Comparison of ENCODE assay signal across 33 cellular contexts in genomic region chr10:112907893-112908292, GRCh38. TPM values are rescaled to one million over a fixed set of nuclear protein-coding genes. Genes with fewer than 3 reads are reported as not detected.
DNase-seq lines count a peak whose midpoint lies in the region; ATAC-seq, FAIRE-seq and TF ChIP-seq lines count a peak whose summit lies in the region.
"Had no signal": no experiment of that assay in that cellular context is flagged by ENCODE, and none has a peak within 500 bp of the region (broad histone marks: within the 10 kb centered on the region; RNA-seq: fewer than 3 reads in every experiment).

No MANE protein-coding gene starts in this region.

- H3K9me2 ChIP-seq in OCI-LY7 (ENCODE audit: insufficient read depth, low read length), result no peaks in the 10 kb centered on the region

- no peak for TF ChIP-seq CTCF in HFFc6 (IDR thresholded peaks at IDR 0.05)
- TF ChIP-seq CTCF in bronchial epithelial cell (IDR thresholded peaks at IDR 0.05; ENCODE audit: insufficient read depth, low read length, severe bottlenecking), result no peak
- no peak for TF ChIP-seq CTCF in OCI-LY7 (conservative IDR thresholded peaks at IDR 0.05; ENCODE audit: low read length)

- no peaks in the 10 kb centered on the region for H3K36me3 ChIP-seq in bronchial epithelial cell (ENCODE audit: control insufficient read depth, insufficient read depth, low read length)
- no peaks in the 10 kb centered on the region for H3K36me3 ChIP-seq in OCI-LY7 (ENCODE audit: insufficient read depth, low read length)
- H3K36me3 ChIP-seq: gastrocnemius medialis, MG63, SJSA1, transverse colon had no signal

- no peaks in the 10 kb centered on the region for H3K36me3 Mint-ChIP-seq in HFFc6 (ENCODE audit: low read depth)

- H3K9me3 ChIP-seq in OCI-LY7 (ENCODE audit: low read length), result no peaks in the 10 kb centered on the region
- H3K9me3 ChIP-seq: gastrocnemius medialis, MG63, SJSA1, transverse colon had no signal

- H3K4me2 ChIP-seq in OCI-LY7 (ENCODE audit: low read length), result no peak overlapping the region

- no peak overlapping the region for H3K27ac Mint-ChIP-seq in HFFc6
- H3K27ac Mint-ChIP-seq: activated CD8-positive, alpha-beta T cell treated with anti-CD3 and anti-CD28 coated beads, Interleukin-2, amount 10 ng/mL, durations not matched to agents 7 days and 5 days; activated naive CD8-positive, alpha-beta T cell; effector memory CD8-positive, alpha-beta T cell had no signal

- CTCF ChIA-PET in HEK293T (lab: Yijun Ruan, JAX), result interaction anchor here (0.7 kb wide), 1 partner anchor 172 kb away, joined by 3 read pairs; no protein-coding TSS in a partner anchor
- CTCF ChIA-PET in OCI-LY7 (lab: Charles Lee; ENCODE audit: unreplicated experiment), result no interaction called here

- FAIRE-seq in bronchial epithelial cell (lab: Jason Lieb, UNC), result peak; percentile 97
- FAIRE-seq: GM12891, islet of Langerhans, TTC549 had no signal

- DNase-seq in Daoy (ENCODE audit: low read depth) (peak; percentile 50), HFFc6 (peak; percentile 49), bronchial epithelial cell (ENCODE audit: low read depth) (no peak), left kidney (ENCODE audit: low read depth, low spot score) (peak; percentile 21), HEK293T (ENCODE audit: extremely low spot score) (no peak), OCI-LY7 (ENCODE audit: low spot score) (no peak)
- DNase-seq: activated CD4-positive, alpha-beta T cell treated with anti-CD3 and anti-CD28 coated beads for 1 hour; activated CD8-positive, alpha-beta T cell treated with anti-CD3 and anti-CD28 coated beads, Interleukin-2, amount 10 ng/mL, durations not matched to agents 7 days and 5 days; activated effector memory CD4-positive, alpha-beta T cell treated with Interleukin-2 at 50 U/mL for 16 hours; aorta; cortex of kidney; DND-41; effector memory CD8-positive, alpha-beta T cell; gastrocnemius medialis; hypothalamus; MG63; NCI-H1417 treated with DMSO at 0.1 percent for 48 hours; NCI-H2081; NCI-H226; NCI-H69; RPMI8226; stimulated activated CD4-positive, alpha-beta T cell treated with anti-CD3 and anti-CD28 coated beads, Interleukin-2, amount 100 ng/mL, for 24 hours; transverse colon had no signal

- no peaks in the 10 kb centered on the region for H3K79me2 ChIP-seq in OCI-LY7 (ENCODE audit: insufficient read depth, low read depth, low read length)
- H3K79me2 ChIP-seq: parathyroid adenoma had no signal

- no TSS peak for BruUV-seq in OCI-LY7 (replicated peaks; lab: Mats Ljungman, UMichigan)

- H3K27me3 Mint-ChIP-seq in HFFc6 (ENCODE audit: insufficient read depth), result peaks cover 7% of the 10 kb centered on the region
- H3K27me3 Mint-ChIP-seq: activated naive CD8-positive, alpha-beta T cell had no signal

- no peak for ATAC-seq in GM21528 (IDR thresholded peaks at IDR 0.05; ENCODE audit: low FRiP score, unreplicated experiment)
- ATAC-seq: activated CD8-positive, alpha-beta T cell treated with anti-CD3 and anti-CD28 coated beads, Interleukin-2, amount 10 ng/mL, durations not matched to agents 7 days and 5 days; effector memory CD8-positive, alpha-beta T cell; esophagus mucosa; gastrocnemius medialis had no signal

- no peaks in the 10 kb centered on the region for H3K9me3 Mint-ChIP-seq in HFFc6
- H3K9me3 Mint-ChIP-seq: effector memory CD8-positive, alpha-beta T cell; neural crest cell had no signal

- no peak overlapping the region for H3K4me3 Mint-ChIP-seq in HFFc6
- H3K4me3 Mint-ChIP-seq: activated CD8-positive, alpha-beta T cell treated with anti-CD3 and anti-CD28 coated beads, Interleukin-2, amount 10 ng/mL, durations not matched to agents 7 days and 5 days; activated naive CD8-positive, alpha-beta T cell; effector memory CD8-positive, alpha-beta T cell; neural crest cell had no signal

- no peaks in the 10 kb centered on the region for H4K20me1 ChIP-seq in OCI-LY7 (ENCODE audit: insufficient read depth, low read length)

- no peaks in the 10 kb centered on the region for H3K27me3 ChIP-seq in bronchial epithelial cell (ENCODE audit: control insufficient read depth, insufficient read depth, low read length)
- H3K27me3 ChIP-seq: gastrocnemius medialis, MG63, SJSA1, transverse colon had no signal

- H3K4me1 Mint-ChIP-seq in HFFc6 (ENCODE audit: low read depth), result peaks cover 12% of the 10 kb centered on the region; the same call in 1 of the 2 replicates

- no peak overlapping the region for H3K27ac ChIP-seq in OCI-LY7 (ENCODE audit: low read depth, low read length, poor library complexity, severe bottlenecking)
- H3K27ac ChIP-seq: C4-2B, parathyroid adenoma, SJSA1, transverse colon had no signal

- POLR2A ChIA-PET in HEK293T (lab: Yijun Ruan, JAX), result no interaction called here
- POLR2A ChIA-PET in OCI-LY7 (lab: Charles Lee), result no interaction called here

- intact Hi-C loops in OCI-LY7 (cut with micrococcal nuclease; ENCODE audit: unreplicated experiment), result no loop called here

- H3K4me3 ChIP-seq in bronchial epithelial cell (ENCODE audit: low read depth, low read length), result no peak overlapping the region
- H3K4me3 ChIP-seq in OCI-LY7 (ENCODE audit: low read depth, low read length, poor library complexity, severe bottlenecking), result no peak overlapping the region
- H3K4me3 ChIP-seq: gastrocnemius medialis, MG63, SJSA1, transverse colon had no signal

- H2AFZ ChIP-seq in OCI-LY7 (ENCODE audit: low read length), result no peak overlapping the region
- H2AFZ ChIP-seq: parathyroid adenoma had no signal

- no peaks in the 10 kb centered on the region for H3K4me1 ChIP-seq in OCI-LY7 (ENCODE audit: insufficient read depth, low read length, poor library complexity, severe bottlenecking)
- H3K4me1 ChIP-seq: gastrocnemius medialis, parathyroid adenoma had no signal

TF ChIP-seq in HEK293T, 16 proteins besides CTCF, POLR2A, EP300 and RAD21:
- TF ChIP-seq FOXA1 (IDR thresholded peaks at IDR 0.05) (no peak), ARNT (IDR thresholded peaks at IDR 0.05) (no peak), ELF4 (IDR thresholded peaks at IDR 0.05) (no peak), CTBP1 (IDR thresholded peaks at IDR 0.05; ENCODE audit: borderline replicate concordance) (no peak), TARDBP (IDR thresholded peaks at IDR 0.05) (no peak), PKNOX1 (IDR thresholded peaks at IDR 0.05) (no peak), L3MBTL2 (conservative IDR thresholded peaks at IDR 0.05) (no peak), ZNF384 (IDR thresholded peaks at IDR 0.05) (no peak), FOXM1 (IDR thresholded peaks at IDR 0.05; ENCODE audit: borderline replicate concordance) (no peak), SUZ12 (IDR thresholded peaks at IDR 0.05) (no peak), FOXK2 (IDR thresholded peaks at IDR 0.05) (no peak), LEF1 (IDR thresholded peaks at IDR 0.05; ENCODE audit: borderline replicate concordance) (no peak), NFRKB (IDR thresholded peaks at IDR 0.05) (no peak), HDGF (IDR thresholded peaks at IDR 0.05; ENCODE audit: borderline replicate concordance) (no peak)

RNA-seq across cellular contexts. Expression of gene TCF7L2, which starts 42.2 kb away (rescaled TPM):
- total RNA-seq in Daoy (2014; rRNA removed; shearing (Covaris generic)), result 0.60 and 1.9 TPM in 2 replicates
- 10 to 100 TPM; 14.6 to 18.1 (median 16.2) TPM for total RNA-seq in HFFc6 (2021; fragmentation: NEBNext Ultra II Directional; extraction: Animal tissue kit (Norgen Biotek cat#: 25700))
- total RNA-seq in bronchial epithelial cell (1.1 and 1.2 TPM in 2 replicates), OCI-LY7 (2022) (8.0 and 8.5 TPM in 2 replicates)
- 1.3 and 2.8 TPM in 2 replicates for total RNA-seq in OCI-LY7 (2014; rRNA removed; shearing (Covaris generic))

Comparison
In these comparisons a context has a peak if more than half of its experiments do, and no peak if none do; other contexts are left out.
1. DNase-seq: peak in Daoy (single experiment), HFFc6 (single experiment) and left kidney (single experiment); none in bronchial epithelial cell (single experiment), HEK293T (single experiment) and OCI-LY7 (single experiment).